ENCODE assay signal across 30 cellular contexts in the genomic region with DNA sequence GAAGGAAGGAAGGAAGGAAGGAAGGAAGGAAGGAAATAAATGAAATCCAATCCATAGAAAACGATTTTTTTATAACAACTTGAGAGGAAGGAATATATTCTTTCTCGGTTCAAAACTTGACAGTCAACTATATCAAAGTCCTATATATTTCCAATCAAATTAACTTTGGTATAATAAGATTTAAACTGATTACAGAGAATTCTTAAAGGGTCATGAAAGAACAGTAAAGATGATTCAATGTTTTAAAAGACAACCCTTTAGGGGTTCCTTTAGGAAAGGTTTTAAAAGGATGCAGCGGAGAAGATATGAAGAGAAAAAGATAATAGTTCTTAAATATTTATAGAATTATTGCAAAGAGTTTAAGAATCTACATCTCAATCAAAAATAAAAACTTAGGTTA.
"Had no signal": no experiment of that assay in that cellular context is flagged by ENCODE, and none has a peak within 500 bp of the region (broad histone marks: within the 10 kb centered on the region; RNA-seq: fewer than 3 reads in every experiment).

No MANE protein-coding gene starts in this region.

- H3K27ac Mint-ChIP-seq: naive thymus-derived CD4-positive, alpha-beta T cell; natural killer cell; nephron progenitor cell; progenitor cell of endocrine pancreas; stimulated activated effector memory CD8-positive, alpha-beta T cell treated with anti-CD3 and anti-CD28 coated beads, Interleukin-12 subunit alpha, Interleukin-12 subunit beta, amount 100 ng/mL, for 72 hours; stimulated activated naive B cell treated with anti-CD40 and anti-IgM and Interleukin-4, amounts not matched to agents 10 μg/mL and 1 μg/mL and 100 μg/mL, for 72 hours; stimulated activated naive CD8-positive, alpha-beta T cell treated with anti-CD3 and anti-CD28 coated beads, Interleukin-15, Interleukin-2, amounts not matched to agents 100 ng/mL and 50 ng/mL, for 24 hours; type B pancreatic cell had no signal

- H3K36me3 ChIP-seq: neutrophil, ovary, right lobe of liver, sigmoid colon, stomach, tibial artery, transverse colon, upper lobe of right lung, uterus had no signal

- H3K27me3 Mint-ChIP-seq: progenitor cell of endocrine pancreas; stimulated activated naive B cell treated with anti-CD40 and anti-IgM and Interleukin-4, amounts not matched to agents 10 μg/mL and 1 μg/mL and 100 μg/mL, for 72 hours; stimulated activated naive CD8-positive, alpha-beta T cell treated with anti-CD3 and anti-CD28 coated beads, Interleukin-15, Interleukin-2, amounts not matched to agents 100 ng/mL and 50 ng/mL, for 24 hours; type B pancreatic cell had no signal

- H3K36me3 Mint-ChIP-seq: natural killer cell; stimulated activated effector memory CD8-positive, alpha-beta T cell treated with anti-CD3 and anti-CD28 coated beads, Interleukin-12 subunit alpha, Interleukin-12 subunit beta, amount 100 ng/mL, for 72 hours; stimulated activated naive B cell treated with anti-CD40 and anti-IgM and Interleukin-4, amounts not matched to agents 10 μg/mL and 1 μg/mL and 100 μg/mL, for 72 hours; type B pancreatic cell had no signal

- DNase-seq: naive thymus-derived CD4-positive, alpha-beta T cell; natural killer cell; nephron progenitor cell; nucleus accumbens; ovary; posterior cingulate gyrus; psoas muscle; right cardiac atrium; right lobe of liver; sigmoid colon; small intestine; stimulated activated CD4-positive, alpha-beta T cell treated with anti-CD3 and anti-CD28 coated beads, Interleukin-15, amount 100 ng/mL, for 24 hours; stimulated activated CD4-positive, alpha-beta T cell treated with anti-CD3 and anti-CD28 coated beads, Interleukin-2, amount 100 ng/mL, for 24 hours; stimulated activated CD4-positive, alpha-beta T cell treated with anti-CD3 and anti-CD28 coated beads, Interleukin-2, amount 100 ng/mL, for 48 hours; stimulated activated CD4-positive, alpha-beta T cell treated with anti-CD3 and anti-CD28 coated beads, Interleukin-4, amount 100 ng/mL, for 24 hours; stimulated activated naive B cell treated with anti-CD40 and anti-IgM and Interleukin-4, amounts not matched to agents 10 μg/mL and 1 μg/mL and 100 μg/mL, for 72 hours; stimulated activated naive CD4-positive, alpha-beta T cell treated with Interleukin-2 at 50 U/mL for 16 hours; stomach; testis; tibial artery; transverse colon; upper lobe of right lung; uterus had no signal

- H3K9ac ChIP-seq: parathyroid adenoma had no signal

- H3K4me3 Mint-ChIP-seq: naive thymus-derived CD4-positive, alpha-beta T cell; natural killer cell; nephron progenitor cell; neural crest cell; stimulated activated effector memory CD8-positive, alpha-beta T cell treated with anti-CD3 and anti-CD28 coated beads, Interleukin-12 subunit alpha, Interleukin-12 subunit beta, amount 100 ng/mL, for 72 hours; stimulated activated naive B cell treated with anti-CD40 and anti-IgM and Interleukin-4, amounts not matched to agents 10 μg/mL and 1 μg/mL and 100 μg/mL, for 72 hours; stimulated activated naive CD8-positive, alpha-beta T cell treated with anti-CD3 and anti-CD28 coated beads, Interleukin-15, Interleukin-2, amounts not matched to agents 100 ng/mL and 50 ng/mL, for 24 hours; type B pancreatic cell had no signal

- H3K27ac ChIP-seq: neutrophil, ovary, parathyroid adenoma, psoas muscle, right lobe of liver, sigmoid colon, stomach, testis, tibial artery, transverse colon, upper lobe of right lung, uterus had no signal

- H3K4me3 ChIP-seq: ovary, psoas muscle, right lobe of liver, sigmoid colon, stomach, testis, tibial artery, transverse colon, upper lobe of right lung, uterus had no signal

- H3K27me3 ChIP-seq: neutrophil, ovary, right lobe of liver, sigmoid colon, stomach, testis, tibial artery, transverse colon, upper lobe of right lung, uterus had no signal

- H3K9me3 ChIP-seq: neutrophil, ovary, psoas muscle, right lobe of liver, sigmoid colon, stomach, testis, tibial artery, transverse colon, upper lobe of right lung, uterus had no signal

- H3K4me1 Mint-ChIP-seq: naive thymus-derived CD4-positive, alpha-beta T cell; natural killer cell; nephron progenitor cell; neural crest cell; stimulated activated effector memory CD8-positive, alpha-beta T cell treated with anti-CD3 and anti-CD28 coated beads, Interleukin-12 subunit alpha, Interleukin-12 subunit beta, amount 100 ng/mL, for 72 hours; stimulated activated naive B cell treated with anti-CD40 and anti-IgM and Interleukin-4, amounts not matched to agents 10 μg/mL and 1 μg/mL and 100 μg/mL, for 72 hours had no signal

- H3K4me1 ChIP-seq: right lobe of liver, upper lobe of right lung, uterus had no signal

- H3K9me3 Mint-ChIP-seq: natural killer cell; nephron progenitor cell; stimulated activated effector memory CD8-positive, alpha-beta T cell treated with anti-CD3 and anti-CD28 coated beads, Interleukin-12 subunit alpha, Interleukin-12 subunit beta, amount 100 ng/mL, for 72 hours; stimulated activated naive CD8-positive, alpha-beta T cell treated with anti-CD3 and anti-CD28 coated beads, Interleukin-15, Interleukin-2, amounts not matched to agents 100 ng/mL and 50 ng/mL, for 24 hours; type B pancreatic cell had no signal
